Comparison of ENCODE assay signal across 16 cellular contexts in genomic region chr9:129328357-129329103, GRCh38.
DNase-seq lines count a peak whose midpoint lies in the region; ATAC-seq and TF ChIP-seq lines count a peak whose summit lies in the region.
"Had no signal": no experiment of that assay in that cellular context is flagged by ENCODE, and none has a peak within 500 bp of the region (broad histone marks: within the 10 kb centered on the region; RNA-seq: fewer than 3 reads in every experiment).

No MANE protein-coding gene starts in this region.

- H3K27me3 Mint-ChIP-seq in naive thymus-derived CD8-positive, alpha-beta T cell = no peaks in the 10 kb centered on the region

- H3K9me3 Mint-ChIP-seq in naive thymus-derived CD8-positive, alpha-beta T cell = peaks cover 0 to 6% (median 3%) of the 10 kb centered on the region in 9 donors
- H3K9me3 Mint-ChIP-seq: natural killer cell had no signal

- peaks cover 0 to 4% (median 0%) of the 10 kb centered on the region in 3 donors for H3K36me3 Mint-ChIP-seq in naive thymus-derived CD8-positive, alpha-beta T cell

- DNase-seq in left ventricle myocardium inferior = no peak
- DNase-seq in cardiac septum (ENCODE audit: low spot score) = no peak
- no peak for DNase-seq in ascending aorta (ENCODE audit: low spot score in 2 of 2)
- peak in 4 of 10 donors; percentile 27 to 48 (median 32) for DNase-seq in naive thymus-derived CD8-positive, alpha-beta T cell
- no peak for DNase-seq in tibial artery
- DNase-seq in AG08396 (ENCODE audit: low spot score) = no peak
- no peak for DNase-seq in NCI-H1048 (lab: John Stamatoyannopoulos, UW)
- DNase-seq: activated B cell treated with CpG ODN at 0.5 μM for 24 hours, adrenal gland, dorsolateral prefrontal cortex, HFFc6, natural killer cell, NCI-H1694, NCI-H82, SJCRH30 had no signal

- peaks cover 15% of the 10 kb centered on the region for H3K9me3 ChIP-seq in left ventricle myocardium inferior (replicated peaks)
- H3K9me3 ChIP-seq in ascending aorta = peaks cover 0 to 8% of the 10 kb centered on the region in 2 donors
- peaks cover 0 to 12% (median 5%) of the 10 kb centered on the region in 3 donors for H3K9me3 ChIP-seq in tibial artery
- H3K9me3 ChIP-seq: SJCRH30 had no signal

- H3K36me3 ChIP-seq in left ventricle myocardium inferior (no peaks in the 10 kb centered on the region), ascending aorta (no peaks in the 10 kb centered on the region), tibial artery (no peaks in the 10 kb centered on the region)
- H3K36me3 ChIP-seq: adrenal gland, SJCRH30 had no signal

- peak overlapping the region in 9 of 10 donors; percentile 15 to 70 (median 48) for H3K4me3 Mint-ChIP-seq in naive thymus-derived CD8-positive, alpha-beta T cell
- H3K4me3 Mint-ChIP-seq: activated B cell treated with CpG ODN at 0.5 μM for 24 hours, HFFc6, natural killer cell had no signal

- peak overlapping the region; percentile 27 to 94 (median 81) for H3K27ac Mint-ChIP-seq in naive thymus-derived CD8-positive, alpha-beta T cell
- H3K27ac Mint-ChIP-seq: activated B cell treated with CpG ODN at 0.5 μM for 24 hours, HFFc6, natural killer cell had no signal

- TF ChIP-seq CTCF in left ventricle myocardium inferior (IDR thresholded peaks at IDR 0.05; ENCODE audit: borderline replicate concordance) (no peak), ascending aorta (IDR thresholded peaks at IDR 0.05) (no peak), tibial artery (IDR thresholded peaks at IDR 0.05) (no peak)

- H3K4me1 ChIP-seq in left ventricle myocardium inferior (peaks cover 41% of the 10 kb centered on the region), ascending aorta (peaks cover 3 to 6% of the 10 kb centered on the region in 2 donors), tibial artery (peaks cover 0 to 59% (median 33%) of the 10 kb centered on the region in 4 donors)
- H3K4me1 ChIP-seq: SJCRH30 had no signal

- peak overlapping the region; percentile 57 for H3K27ac ChIP-seq in left ventricle myocardium inferior (replicated peaks)
- H3K27ac ChIP-seq in ascending aorta = peak overlapping the region; percentile 53 to 67
- peak overlapping the region; percentile 72 to 92 for H3K27ac ChIP-seq in tibial artery
- H3K27ac ChIP-seq: SJCRH30 had no signal

- H3K4me1 Mint-ChIP-seq in naive thymus-derived CD8-positive, alpha-beta T cell = peaks cover 11 to 23% (median 19%) of the 10 kb centered on the region in 4 donors

- no peaks in the 10 kb centered on the region for H3K27me3 ChIP-seq in left ventricle myocardium inferior (ENCODE audit: low read depth)
- H3K27me3 ChIP-seq in ascending aorta = no peaks in the 10 kb centered on the region
- H3K27me3 ChIP-seq in tibial artery = no peaks in the 10 kb centered on the region
- H3K27me3 ChIP-seq: adrenal gland, dorsolateral prefrontal cortex had no signal

- intact Hi-C loops in left ventricle myocardium inferior (cut with micrococcal nuclease) (no loop called here), cardiac septum (cut with DNase I) (no loop called here), ascending aorta (cut with DNase I) (no loop called here), tibial artery (cut with DNase I; ENCODE audit: low total_unique reads) (no loop called here)

- H3K4me3 ChIP-seq in left ventricle myocardium inferior (no peak overlapping the region), ascending aorta (no peak overlapping the region), tibial artery (no peak overlapping the region)
- H3K4me3 ChIP-seq: adrenal gland, dorsolateral prefrontal cortex, SJCRH30 had no signal

- POLR2A ChIA-PET in naive thymus-derived CD8-positive, alpha-beta T cell (lab: Charles Lee) = interaction anchor here (0.6 kb wide), 1 partner anchor 115 kb away, joined by 3 read pairs; no protein-coding TSS in a partner anchor

- peak; percentile 76 to 81 for ATAC-seq in naive thymus-derived CD8-positive, alpha-beta T cell
- ATAC-seq in GM19455 (IDR thresholded peaks at IDR 0.05; ENCODE audit: unreplicated experiment) = no peak
- ATAC-seq: natural killer cell had no signal
